ENCODE assay signal across 8 cellular contexts in the genomic region with DNA sequence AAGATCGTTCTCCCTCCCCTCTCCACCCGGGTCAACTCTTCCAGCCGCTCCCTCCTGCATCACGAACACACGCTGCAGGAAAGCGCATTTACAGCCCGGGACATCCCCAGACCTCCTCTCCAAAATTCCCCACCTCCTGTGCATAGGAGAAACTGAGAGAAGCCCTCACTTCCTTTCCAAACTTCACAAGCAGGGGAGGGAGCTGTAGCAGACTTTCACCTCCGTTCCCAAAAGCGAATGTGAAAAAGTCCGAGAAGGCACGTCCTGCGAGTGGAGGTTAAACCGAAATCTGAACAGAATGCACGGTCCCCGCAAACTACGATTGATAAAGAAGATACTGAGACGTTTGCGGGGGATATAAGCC. TPM values are rescaled to one million over a fixed set of nuclear protein-coding genes. Genes with fewer than 3 reads are reported as not detected.
A peak's percentile ranks its signal among the peaks of the same experiment; 100 is the strongest.
DNase-seq lines count a peak whose midpoint lies in the region; ATAC-seq and TF ChIP-seq lines count a peak whose summit lies in the region.

No MANE protein-coding gene starts in this region.

- H3K4me1 ChIP-seq in ectodermal cell (ENCODE audit: control insufficient read depth, insufficient read depth, low read length): no peaks in the 10 kb centered on the region
- H3K4me1 ChIP-seq in mesendoderm (ENCODE audit: control insufficient read depth, low read depth, low read length): peaks cover 5% of the 10 kb centered on the region
- no peaks in the 10 kb centered on the region for H3K4me1 ChIP-seq in testis

- peaks cover 36% of the 10 kb centered on the region for H3K79me2 ChIP-seq in mesendoderm (ENCODE audit: control insufficient read depth, insufficient read depth, low read length)

- no peaks in the 10 kb centered on the region for H3K79me1 ChIP-seq in mesendoderm (ENCODE audit: low read length)

- H3K9me3 ChIP-seq in ectodermal cell (ENCODE audit: control insufficient read depth, low read length) (no peaks in the 10 kb centered on the region), testis (no peaks in the 10 kb centered on the region)

- peak overlapping the region; percentile 40 for H3K4ac ChIP-seq in mesendoderm (ENCODE audit: low read depth, low read length)

- no peak overlapping the region for H2AK5ac ChIP-seq in mesendoderm (ENCODE audit: low read length)

- peak overlapping the region; percentile 10 for H3K23ac ChIP-seq in mesendoderm (ENCODE audit: low read length)

- ATAC-seq in HG02678 (IDR thresholded peaks at IDR 0.05; ENCODE audit: unreplicated experiment): peak; percentile 31
- no peak for ATAC-seq in HG03342 (IDR thresholded peaks at IDR 0.05; ENCODE audit: unreplicated experiment)

- DNase-seq in GM10248 (ENCODE audit: extremely low spot score) (peak; percentile 35), RPMI8226 (peak; percentile 27), mesendoderm (peak; percentile 83), testis (no peak), HPDE6-E6E7 (ENCODE audit: extremely low spot score) (no peak)

- no peak for TF ChIP-seq POLR2A in testis (IDR thresholded peaks at IDR 0.05)

- H3K56ac ChIP-seq in mesendoderm (ENCODE audit: low read length): peak overlapping the region; percentile 96

- H3K18ac ChIP-seq in mesendoderm (ENCODE audit: low read length): peak overlapping the region; percentile 21

- POLR2A ChIA-PET in GM10248 (lab: Yijun Ruan, JAX): interaction anchor here (0.5 kb wide), 1 partner anchor 12 kb away, joined by 3 read pairs; no protein-coding TSS in a partner anchor

- H2BK15ac ChIP-seq in mesendoderm (replicated peaks; ENCODE audit: low read depth): no peak overlapping the region

- H3K4me3 ChIP-seq in ectodermal cell (ENCODE audit: insufficient read depth, low read depth, low read length) (peak overlapping the region; percentile 91), mesendoderm (ENCODE audit: low read length) (peak overlapping the region; percentile 62), testis (peak overlapping the region; percentile 50 to 72)

- CTCF ChIA-PET in GM10248 (lab: Yijun Ruan, JAX): interaction anchor here (1.4 to 1.8 kb wide), 2 partner anchors 26 to 43 kb away, joined by 3 to 5 read pairs; no protein-coding TSS in a partner anchor

- intact Hi-C loops in testis (cut with DNase I; ENCODE audit: low total_unique reads): no loop called here

- H4K8ac ChIP-seq in mesendoderm (ENCODE audit: low read depth, low read length): no peak overlapping the region

- H3K36me3 ChIP-seq in ectodermal cell (ENCODE audit: control insufficient read depth, insufficient read depth, low read length) (peaks cover 6% of the 10 kb centered on the region), mesendoderm (ENCODE audit: control insufficient read depth, insufficient read depth, low read length) (no peaks in the 10 kb centered on the region), testis (ENCODE audit: low read depth, missing control alignments) (no peaks in the 10 kb centered on the region)

- H2BK5ac ChIP-seq in mesendoderm (ENCODE audit: low read length): peak overlapping the region; percentile 94

- peak overlapping the region; percentile 5 for H2BK120ac ChIP-seq in mesendoderm (ENCODE audit: low read depth, low read length)

- TF ChIP-seq CTCF in GM10248 (IDR thresholded peaks at IDR 0.05; ENCODE audit: control extremely low read depth, extremely low read depth, low read depth, missing control alignments) (no peak), testis (IDR thresholded peaks at IDR 0.05) (no peak)

- peak overlapping the region; percentile 93 for H3K9ac ChIP-seq in mesendoderm (ENCODE audit: low read length)

- H3K27ac ChIP-seq in ectodermal cell (ENCODE audit: insufficient read depth, low read depth, low read length, poor library complexity, severe bottlenecking): peak overlapping the region; percentile 88
- H3K27ac ChIP-seq in mesendoderm (ENCODE audit: low read depth, low read length): peak overlapping the region; percentile 87
- peak overlapping the region; percentile 25 to 27 for H3K27ac ChIP-seq in testis

- H4K5ac ChIP-seq in mesendoderm (ENCODE audit: low read length): peak overlapping the region; percentile 71

- no peaks in the 10 kb centered on the region for H3K27me3 ChIP-seq in ectodermal cell (ENCODE audit: control insufficient read depth, insufficient read depth, low read length, poor library complexity, severe bottlenecking)
- no peaks in the 10 kb centered on the region for H3K27me3 ChIP-seq in mesendoderm (ENCODE audit: insufficient read depth, low read length, poor library complexity)
- no peaks in the 10 kb centered on the region for H3K27me3 ChIP-seq in testis

- WGBS in ectodermal cell, 2 experiments: 0% methylated on average over 18 of the region's 18 CpGs
- no CpG with 5 or more reads among the region's 18 CpGs for WGBS in mesendoderm (ENCODE audit: extremely low coverage, insufficient coverage, low lambda C conversion rate)
- WGBS in testis, 2 donors: 0% methylated on average over 18 of the region's 18 CpGs

- peak overlapping the region; percentile 60 for H3K4me2 ChIP-seq in mesendoderm (ENCODE audit: low read length)

RNA-seq across cellular contexts. Expression of a gene that starts 0.5 kb away (rescaled TPM):
- polyA plus RNA-seq in ectodermal cell (2013, experiment 1 of 4): 182 TPM
- 190 TPM for polyA plus RNA-seq in ectodermal cell (2013, experiment 2 of 4)
- polyA plus RNA-seq in ectodermal cell (2013, experiment 3 of 4): 109 TPM
- 121 TPM for polyA plus RNA-seq in ectodermal cell (2013, experiment 4 of 4)
- polyA plus RNA-seq in mesendoderm (2013, experiment 1 of 2): 131 TPM
- polyA plus RNA-seq in mesendoderm (2013, experiment 2 of 2): 130 TPM
- 10 to 100 TPM; 34.7 to 44.2 TPM for total RNA-seq in testis
- polyA plus RNA-seq in testis (ENCODE audit: insufficient read depth, low read depth, low replicate concordance): 30.8 TPM

Comparison
In these comparisons a context has a peak if more than half of its experiments do, and no peak if none do; other contexts are left out.
1. DNase-seq: peak in GM10248 (single experiment), RPMI8226 (single experiment) and mesendoderm (single experiment); none in testis (single experiment) and HPDE6-E6E7 (single experiment).
2. H3K27ac ChIP-seq: peak in every context shown above with its lines; median percentile 88 in ectodermal cell; 87 in mesendoderm; 26 in testis.
3. Peak in every context shown above with its lines, with median percentiles within 50 percentile points of each other: H3K4me3 ChIP-seq.